In the genomic region with DNA sequence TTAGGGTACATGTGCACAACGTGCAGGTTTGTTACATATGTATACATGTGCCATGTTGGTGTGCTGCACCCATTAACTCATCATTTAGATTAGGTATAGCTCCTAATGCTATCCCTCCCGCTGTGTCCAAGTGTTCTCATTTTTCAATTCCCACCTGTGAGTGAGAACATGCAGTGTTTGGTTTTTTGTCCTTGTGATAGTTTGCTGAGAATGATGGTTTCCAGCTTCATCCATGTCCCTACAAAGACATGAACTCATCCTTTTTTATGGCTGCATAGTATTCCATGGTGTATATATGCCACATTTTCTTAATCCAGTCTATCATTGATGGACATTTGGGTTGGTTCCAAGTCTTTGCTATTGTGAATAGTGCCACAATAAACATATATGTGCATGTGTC, we compare ENCODE assay signal across 11 cellular contexts. TPM values are rescaled to one million over a fixed set of nuclear protein-coding genes. Genes with fewer than 3 reads are reported as not detected.
"Had no signal": no experiment of that assay in that cellular context is flagged by ENCODE, and none has a peak within 500 bp of the region (broad histone marks: within the 10 kb centered on the region; RNA-seq: fewer than 3 reads in every experiment).

No MANE protein-coding gene starts in this region.

RNA-seq across cellular contexts. Expression of a gene that starts 15.8 kb away (rescaled TPM):
- total RNA-seq: OCI-LY7 had no signal

RNA-seq across cellular contexts. Expression of a gene that starts 24.4 kb away (rescaled TPM):
- total RNA-seq: OCI-LY7, PC-9, Peyer's patch, Right ventricle myocardium inferior, Right ventricle myocardium superior, SJCRH30 had no signal

RNA-seq across cellular contexts. Expression of a gene that starts 47.0 kb away (rescaled TPM):
- total RNA-seq: OCI-LY7, PC-3, PC-9, RPMI7951, SJCRH30, SJSA1, SK-MEL-5 had no signal
- polyA plus RNA-seq: SK-N-SH had no signal
